ENCODE assay signal across 12 cellular contexts in the genomic region with DNA sequence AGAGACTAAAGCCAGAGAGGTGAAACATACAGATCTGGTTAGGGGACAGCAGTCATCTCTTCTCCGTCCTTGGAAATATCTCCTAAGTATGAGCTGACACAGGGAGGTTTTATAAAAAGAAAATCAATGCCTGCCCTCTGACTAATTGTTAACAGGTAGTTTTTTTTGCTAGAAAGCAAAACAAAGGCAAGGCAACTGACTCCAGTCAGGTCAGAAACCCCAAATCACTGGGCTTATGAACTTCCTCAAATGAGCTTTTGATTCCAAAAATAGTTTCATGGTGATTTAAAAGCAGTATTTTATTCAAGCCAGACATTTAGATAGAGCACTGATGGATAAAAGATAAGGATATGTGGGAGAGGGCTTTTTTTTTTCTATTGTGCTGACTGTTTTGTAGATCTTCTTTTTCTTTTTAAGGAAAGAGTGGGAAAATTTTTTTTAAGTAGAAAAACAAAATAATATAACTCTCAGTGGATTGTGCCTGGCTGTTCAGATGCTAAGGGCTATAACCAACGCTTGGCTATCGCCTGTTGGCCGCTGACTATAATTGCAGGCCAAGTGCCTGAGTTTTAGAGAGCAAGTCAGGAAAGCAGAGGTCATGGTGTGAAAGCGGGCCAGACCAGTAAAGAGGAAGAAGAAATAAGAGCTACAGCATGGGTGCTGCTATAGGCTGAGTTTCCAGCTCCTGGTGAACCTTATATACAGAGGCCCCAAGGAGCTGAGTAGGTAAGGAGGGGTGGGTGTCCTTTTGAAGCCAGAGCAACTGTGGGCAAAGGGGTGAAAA. TPM values are rescaled to one million over a fixed set of nuclear protein-coding genes. Genes with fewer than 3 reads are reported as not detected.
DNase-seq lines count a peak whose midpoint lies in the region; ATAC-seq, FAIRE-seq and TF ChIP-seq lines count a peak whose summit lies in the region.
"Had no signal": no experiment of that assay in that cellular context is flagged by ENCODE, and none has a peak within 500 bp of the region (broad histone marks: within the 10 kb centered on the region; RNA-seq: fewer than 3 reads in every experiment).

No MANE protein-coding gene starts in this region.

- no peak overlapping the region for H3K4me3 ChIP-seq in MM.1S (ENCODE audit: low read length)
- H3K4me3 ChIP-seq in H1 (ENCODE audit: extremely low read depth in 1 of 4, insufficient read depth in 2 of 4, low read depth in 3 of 4, low read length in 4 of 4), result no peak overlapping the region
- no peak overlapping the region for H3K4me3 ChIP-seq in testis
- no peak overlapping the region for H3K4me3 ChIP-seq in mesendoderm (ENCODE audit: low read length)
- H3K4me3 ChIP-seq: spleen had no signal

- no peak overlapping the region for H4K5ac ChIP-seq in H1 (ENCODE audit: insufficient read length, low read depth, low read length)
- H4K5ac ChIP-seq in mesendoderm (ENCODE audit: low read length), result no peak overlapping the region

- H3K9ac ChIP-seq in MM.1S (ENCODE audit: low read length), result peak overlapping the region; percentile 46
- no peak overlapping the region for H3K9ac ChIP-seq in H1 (replicated peaks in 1 of 4; ENCODE audit: extremely low read depth in 1 of 4, low read depth in 3 of 4, low read length in 3 of 4)
- no peak overlapping the region for H3K9ac ChIP-seq in mesendoderm (ENCODE audit: low read length)

- H3K4me1 ChIP-seq in MM.1S (ENCODE audit: low read length), result peaks cover 45% of the 10 kb centered on the region
- H3K4me1 ChIP-seq in H1 (replicated peaks in 1 of 4; ENCODE audit: control insufficient read depth in 3 of 4, insufficient read depth in 4 of 4, low read length in 3 of 4), result no peaks in the 10 kb centered on the region
- peaks cover 23% of the 10 kb centered on the region for H3K4me1 ChIP-seq in testis
- no peaks in the 10 kb centered on the region for H3K4me1 ChIP-seq in mesendoderm (ENCODE audit: control insufficient read depth, low read depth, low read length)

- peak overlapping the region; percentile 49 for H3K4me2 ChIP-seq in MM.1S (ENCODE audit: low read depth, low read length)
- no peak overlapping the region for H3K4me2 ChIP-seq in H1 (ENCODE audit: insufficient read depth in 1 of 2, low read depth in 2 of 2, low read length in 2 of 2)
- no peak overlapping the region for H3K4me2 ChIP-seq in mesendoderm (ENCODE audit: low read length)

- POLR2A ChIA-PET in H1 (lab: Charles Lee; ENCODE audit: partially characterized antibody), result no interaction called here

- H3K56ac ChIP-seq in H1 (replicated peaks; ENCODE audit: insufficient read length, low read depth, low read length), result no peak overlapping the region
- H3K56ac ChIP-seq in mesendoderm (ENCODE audit: low read length), result no peak overlapping the region

- intact Hi-C loops in testis (cut with DNase I; ENCODE audit: low total_unique reads), result no loop called here

- H3F3A ChIP-seq in MM.1S (ENCODE audit: insufficient read depth, low read length), result peaks cover 15% of the 10 kb centered on the region

- H3K27me3 ChIP-seq in MM.1S (replicated peaks; ENCODE audit: insufficient read depth, low read length), result no peaks in the 10 kb centered on the region
- H3K27me3 ChIP-seq in H1 (replicated peaks in 1 of 4; ENCODE audit: control insufficient read depth in 3 of 4, extremely low read depth in 1 of 4, insufficient read depth in 3 of 4, low read length in 3 of 4), result no peaks in the 10 kb centered on the region
- H3K27me3 ChIP-seq in testis, result no peaks in the 10 kb centered on the region
- no peaks in the 10 kb centered on the region for H3K27me3 ChIP-seq in mesendoderm (ENCODE audit: insufficient read depth, low read length, poor library complexity)
- H3K27me3 ChIP-seq: spleen had no signal

- H2BK20ac ChIP-seq in H1 (ENCODE audit: low read length), result no peak overlapping the region

- no peak overlapping the region for H2BK5ac ChIP-seq in H1 (ENCODE audit: low read depth, low read length)
- no peak overlapping the region for H2BK5ac ChIP-seq in mesendoderm (ENCODE audit: low read length)

- TF ChIP-seq POLR2A in H1 (IDR thresholded peaks at IDR 0.05; ENCODE audit: control extremely low read depth in 1 of 2, low read depth in 2 of 2, low read length in 2 of 2) (no peak), testis (IDR thresholded peaks at IDR 0.05) (no peak)

- H3K9me3 ChIP-seq in MM.1S (replicated peaks; ENCODE audit: insufficient read depth, low read length) (no peaks in the 10 kb centered on the region), H1 (ENCODE audit: insufficient read depth in 2 of 2, low read depth in 1 of 2, low read length in 1 of 2) (no peaks in the 10 kb centered on the region), testis (no peaks in the 10 kb centered on the region)
- H3K9me3 ChIP-seq: spleen had no signal

- no peak overlapping the region for H3K4ac ChIP-seq in H1 (replicated peaks; ENCODE audit: insufficient read length, low read depth, low read length)
- no peak overlapping the region for H3K4ac ChIP-seq in mesendoderm (ENCODE audit: low read depth, low read length)

- H3K27ac ChIP-seq in MM.1S (ENCODE audit: low read length), result peak overlapping the region; percentile 83
- no peak overlapping the region for H3K27ac ChIP-seq in H1 (ENCODE audit: low read depth, low read length)
- peak overlapping the region; percentile 21 to 69 for H3K27ac ChIP-seq in testis
- H3K27ac ChIP-seq in mesendoderm (ENCODE audit: low read depth, low read length), result no peak overlapping the region
- H3K27ac ChIP-seq: spleen had no signal

- TF ChIP-seq RAD21 in H1 (IDR thresholded peaks at IDR 0.05 in 1 of 2, conservative IDR thresholded peaks at IDR 0.05 in 1 of 2; ENCODE audit: low read depth in 2 of 2, low read length in 2 of 2), result peak in 1 of 2 experiments; percentile 47; a peak in 1 of 4 replicates

- H3K36me3 ChIP-seq in MM.1S (replicated peaks; ENCODE audit: insufficient read depth, low read length) (no peaks in the 10 kb centered on the region), H1 (ENCODE audit: control insufficient read depth in 2 of 4, insufficient read depth in 4 of 4, low read length in 3 of 4) (no peaks in the 10 kb centered on the region), testis (ENCODE audit: low read depth, missing control alignments) (no peaks in the 10 kb centered on the region), mesendoderm (ENCODE audit: control insufficient read depth, insufficient read depth, low read length) (no peaks in the 10 kb centered on the region)
- H3K36me3 ChIP-seq: spleen had no signal

- H4K20me1 ChIP-seq in MM.1S (ENCODE audit: insufficient read depth, low read length), result no peaks in the 10 kb centered on the region
- H4K20me1 ChIP-seq in H1 (replicated peaks in 1 of 2; ENCODE audit: control insufficient read depth in 1 of 2, insufficient read depth in 2 of 2, low read length in 2 of 2), result no peaks in the 10 kb centered on the region

- TF ChIP-seq EP300 in H1 (IDR thresholded peaks at IDR 0.05; ENCODE audit: borderline replicate concordance in 1 of 2, low read depth in 2 of 2, low read length in 2 of 2), result no peak

- H3K9me2 ChIP-seq in MM.1S (replicated peaks; ENCODE audit: insufficient read depth, low read length), result no peaks in the 10 kb centered on the region

- CTCF ChIA-PET in H1 (lab: Charles Lee; ENCODE audit: partially characterized antibody), result interaction anchor here (0.6 to 2.9 kb wide), 10 partner anchors 9 to 128 kb away, joined by 3 to 11 read pairs (median 4); no protein-coding TSS in a partner anchor

- peak; percentile 49 for ATAC-seq in GM18907 (IDR thresholded peaks at IDR 0.05; ENCODE audit: unreplicated experiment)
- ATAC-seq: natural killer cell had no signal

- no peak overlapping the region for H2AK5ac ChIP-seq in H1 (ENCODE audit: low read depth, low read length)
- H2AK5ac ChIP-seq in mesendoderm (ENCODE audit: low read length), result no peak overlapping the region

- no peak overlapping the region for H4K91ac ChIP-seq in H1 (replicated peaks; ENCODE audit: insufficient read length, low read length)

- H2AFZ ChIP-seq in MM.1S (ENCODE audit: low read length) (peak overlapping the region; percentile 40), H1 (ENCODE audit: low read length) (no peak overlapping the region)

- no peak overlapping the region for H2BK120ac ChIP-seq in H1 (replicated peaks; ENCODE audit: low read depth, low read length)
- H2BK120ac ChIP-seq in mesendoderm (ENCODE audit: low read depth, low read length), result no peak overlapping the region

- no peak overlapping the region for H2BK15ac ChIP-seq in H1 (ENCODE audit: low read length)
- no peak overlapping the region for H2BK15ac ChIP-seq in mesendoderm (replicated peaks; ENCODE audit: low read depth)

- H3K23ac ChIP-seq in H1 (ENCODE audit: insufficient read length) (no peak overlapping the region), mesendoderm (ENCODE audit: low read length) (no peak overlapping the region)

- WGBS in H1 (ENCODE audit: extremely low coverage in 1 of 2, insufficient coverage in 1 of 2, insufficient read length in 1 of 2, insufficient replicate concordance in 2 of 2, low coverage in 1 of 2, low lambda C conversion rate in 2 of 2, missing lambda C conversion rate in 1 of 2), 2 experiments, result 94% methylated on average over 5 of the region's 5 CpGs; no CpG with 5 or more reads in 1 of the 2 experiments
- WGBS in testis, 2 donors, result 78 to 80% methylated on average over 5 of the region's 5 CpGs
- WGBS in mesendoderm (ENCODE audit: extremely low coverage, insufficient coverage, low lambda C conversion rate), result no CpG with 5 or more reads among the region's 5 CpGs

- no peak overlapping the region for H3K18ac ChIP-seq in H1 (ENCODE audit: extremely low read depth, low read length)
- H3K18ac ChIP-seq in mesendoderm (ENCODE audit: low read length), result no peak overlapping the region

- H4K8ac ChIP-seq in H1 (ENCODE audit: extremely low read depth, insufficient read depth, low read length), result no peak overlapping the region
- no peak overlapping the region for H4K8ac ChIP-seq in mesendoderm (ENCODE audit: low read depth, low read length)

- no peaks in the 10 kb centered on the region for H3K23me2 ChIP-seq in H1 (ENCODE audit: low read depth, low read length)

- peak; percentile 65 for DNase-seq in MM.1S
- no peak for DNase-seq in H1 (ENCODE audit: low read depth in 1 of 2, low spot score in 2 of 2)
- DNase-seq in testis, result no peak
- DNase-seq in mesendoderm, result no peak
- no peak for DNase-seq in SK-N-DZ (ENCODE audit: low spot score)
- DNase-seq in activated naive CD4-positive, alpha-beta T cell (lab: John Stamatoyannopoulos, UW), result no peak
- DNase-seq: activated CD4-positive, CD25-positive, alpha-beta regulatory T cell treated with anti-CD3 and anti-CD28 coated beads, Interleukin-2, amount 50 U/mL, for 72 hours; natural killer cell; SHP77; spleen had no signal

- no peak overlapping the region for H2BK12ac ChIP-seq in H1 (ENCODE audit: low read depth, low read length)

- no peak overlapping the region for H3K14ac ChIP-seq in H1 (ENCODE audit: insufficient read length)

- no peak for FAIRE-seq in H1 (lab: Jason Lieb, UNC)
- FAIRE-seq: islet of Langerhans had no signal

- H3K79me2 ChIP-seq in MM.1S (ENCODE audit: low read length) (no peaks in the 10 kb centered on the region), H1 (ENCODE audit: control insufficient read depth in 1 of 2, insufficient read depth in 2 of 2, low read length in 2 of 2) (no peaks in the 10 kb centered on the region), mesendoderm (ENCODE audit: control insufficient read depth, insufficient read depth, low read length) (no peaks in the 10 kb centered on the region)

- no peaks in the 10 kb centered on the region for H3K79me1 ChIP-seq in H1 (ENCODE audit: low read depth, low read length)
- H3K79me1 ChIP-seq in mesendoderm (ENCODE audit: low read length), result no peaks in the 10 kb centered on the region

- TF ChIP-seq CTCF in MM.1S (IDR thresholded peaks at IDR 0.05; ENCODE audit: low read length), result peak; percentile 64
- TF ChIP-seq CTCF in H1 (IDR thresholded peaks at IDR 0.05; ENCODE audit: control extremely low read depth in 1 of 3, insufficient read depth in 1 of 3, low read depth in 1 of 3, low read length in 3 of 3), result peak in 2 of 3 experiments; percentile 22 to 34; a peak in 3 of 4 replicates
- TF ChIP-seq CTCF in testis (IDR thresholded peaks at IDR 0.05), result no peak

RNA-seq across cellular contexts. Expression of a gene that starts 44.9 kb away (rescaled TPM):
- 42.3 and 44.5 TPM in 2 replicates for total RNA-seq in H1 (2021; fragmentation: NEBNext Ultra II Directional; extraction: Animal tissue kit (Norgen Biotek cat#: 25700))
- polyA plus RNA-seq in H1 (2011; rRNA removed) (32.4 and 51.2 TPM in 2 replicates), testis (ENCODE audit: insufficient read depth, low read depth, low replicate concordance) (38.3 TPM)
- polyA plus RNA-seq in H1 (2011; cell fraction: cytosol; rRNA removed), result 34.5 TPM
- 30.7 TPM for polyA plus RNA-seq in H1 (2011; cell fraction: nucleus; rRNA removed)
- polyA plus RNA-seq in H1 (2012, experiment 1 of 2), result 27.0 to 36.8 TPM (median 33.0 TPM) in 4 replicates
- polyA plus RNA-seq in H1 (2012, experiment 2 of 2), result 14.4 TPM
- 36.0 TPM for polyA plus RNA-seq in H1 (2013, experiment 1 of 2)
- 35.3 TPM for polyA plus RNA-seq in H1 (2013, experiment 2 of 2)
- polyA minus RNA-seq in H1 (2011; rRNA and poly(A)+ RNA removed), result 48.0 and 55.3 TPM in 2 replicates
- polyA minus RNA-seq in H1 (2011; cell fraction: cytosol; rRNA and poly(A)+ RNA removed), result 17.0 TPM
- polyA minus RNA-seq in H1 (2011; cell fraction: nucleus; rRNA and poly(A)+ RNA removed), result 36.1 TPM
- total RNA-seq in testis, result 10 to 100 TPM; 25.6 to 28.9 TPM
- 44.1 TPM for polyA plus RNA-seq in mesendoderm (2013, experiment 1 of 2)
- polyA plus RNA-seq in mesendoderm (2013, experiment 2 of 2), result 43.7 TPM
- polyA plus RNA-seq in SK-N-DZ (2014; cell fraction: cytosol; rRNA removed), result 29.0 and 32.8 TPM in 2 replicates
- 25.1 and 30.4 TPM in 2 replicates for polyA plus RNA-seq in SK-N-DZ (2014; cell fraction: nucleus; rRNA removed)

RNA-seq across cellular contexts. Expression of a gene that starts 48.9 kb away (rescaled TPM):
- 103 and 105 TPM in 2 replicates for total RNA-seq in H1 (2021; fragmentation: NEBNext Ultra II Directional; extraction: Animal tissue kit (Norgen Biotek cat#: 25700))
- polyA plus RNA-seq in H1 (2011; rRNA removed) (28.9 and 37.7 TPM in 2 replicates), testis (ENCODE audit: insufficient read depth, low read depth, low replicate concordance) (99.8 TPM)
- polyA plus RNA-seq in H1 (2011; cell fraction: cytosol; rRNA removed), result 46.8 TPM
- 38.2 TPM for polyA plus RNA-seq in H1 (2011; cell fraction: nucleus; rRNA removed)
- polyA plus RNA-seq in H1 (2012, experiment 1 of 2), result 78.4 to 97.7 TPM (median 85.7 TPM) in 4 replicates
- polyA plus RNA-seq in H1 (2012, experiment 2 of 2), result 14.8 TPM
- 79.4 TPM for polyA plus RNA-seq in H1 (2013, experiment 1 of 2)
- polyA plus RNA-seq in H1 (2013, experiment 2 of 2), result 74.8 TPM
- polyA minus RNA-seq in H1 (2011; rRNA and poly(A)+ RNA removed), result 55.1 and 77.5 TPM in 2 replicates
- polyA minus RNA-seq in H1 (2011; cell fraction: cytosol; rRNA and poly(A)+ RNA removed), result 49.5 TPM
- polyA minus RNA-seq in H1 (2011; cell fraction: nucleus; rRNA and poly(A)+ RNA removed), result 51.9 TPM
- 10 to 100 TPM; 80.6 to 87.6 TPM for total RNA-seq in testis
- 84.8 TPM for polyA plus RNA-seq in mesendoderm (2013, experiment 1 of 2)
- 85.9 TPM for polyA plus RNA-seq in mesendoderm (2013, experiment 2 of 2)
- 78.9 and 89.0 TPM in 2 replicates for polyA plus RNA-seq in SK-N-DZ (2014; cell fraction: cytosol; rRNA removed)
- polyA plus RNA-seq in SK-N-DZ (2014; cell fraction: nucleus; rRNA removed), result 61.3 and 86.7 TPM in 2 replicates

Comparison
In these comparisons a context has a peak if more than half of its experiments do, and no peak if none do; other contexts are left out.
1. H3K27ac ChIP-seq: peak in MM.1S (single experiment) and testis (2 of 2); none in H1 (single experiment) and mesendoderm (single experiment).
2. CTCF ChIP-seq: peak in MM.1S (single experiment) and H1 (2 of 3); none in testis (0 of 3).